8 cellular contexts compared by ENCODE assay signal in the genomic region with DNA sequence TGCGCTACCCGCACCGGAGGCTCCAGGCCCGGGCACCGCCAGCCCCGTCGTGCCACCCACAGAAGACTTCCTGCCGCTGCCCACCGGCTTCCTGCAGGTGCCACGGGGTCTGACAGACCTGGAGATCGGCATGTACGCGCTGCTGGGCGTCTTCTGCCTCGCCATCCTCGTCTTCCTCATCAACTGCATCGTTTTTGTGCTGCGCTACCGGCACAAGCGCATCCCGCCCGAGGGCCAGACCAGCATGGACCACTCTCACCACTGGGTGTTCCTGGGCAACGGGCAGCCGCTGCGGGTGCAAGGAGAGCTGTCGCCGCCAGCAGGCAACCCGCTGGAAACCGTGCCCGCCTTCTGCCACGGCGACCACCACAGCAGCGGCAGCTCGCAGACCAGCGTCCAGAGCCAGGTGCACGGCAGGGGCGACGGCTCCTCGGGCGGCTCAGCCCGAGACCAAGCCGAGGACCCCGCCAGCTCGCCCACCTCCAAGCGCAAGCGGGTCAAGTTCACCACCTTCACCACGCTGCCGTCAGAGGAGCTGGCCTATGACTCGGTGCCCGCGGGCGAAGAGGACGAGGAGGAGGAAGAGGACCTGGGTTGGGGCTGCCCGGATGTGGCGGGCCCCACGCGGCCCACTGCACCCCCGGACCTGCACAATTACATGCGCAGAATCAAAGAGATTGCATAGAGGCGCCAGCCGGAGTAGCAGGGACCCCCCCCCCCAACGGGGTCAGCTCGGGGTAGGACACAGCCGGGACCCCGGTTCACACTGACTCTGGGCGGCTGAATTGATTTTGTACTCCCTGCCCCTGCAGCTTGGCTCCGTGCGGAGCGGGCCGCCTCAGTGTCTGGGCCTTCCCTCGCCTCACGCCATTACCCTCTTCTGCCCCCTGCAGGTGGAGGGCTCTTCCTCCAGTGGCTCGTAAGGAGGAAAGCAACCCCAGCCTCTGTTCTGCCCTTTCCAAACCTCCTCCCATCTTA. TPM values are rescaled to one million over a fixed set of nuclear protein-coding genes. Genes with fewer than 3 reads are reported as not detected.
DNase-seq lines count a peak whose midpoint lies in the region; ATAC-seq lines count a peak whose summit lies in the region.

No MANE protein-coding gene starts in this region.

- H3K27ac ChIP-seq in BLaER1 treated with 17β-estradiol and CSF1 and Interleukin-3, amounts not matched to agents 10 nM and 100 nM: no peak overlapping the region
- H3K27ac ChIP-seq in GM23248 (no peak overlapping the region), mesendoderm (ENCODE audit: low read depth, low read length) (no peak overlapping the region)

- H3K56ac ChIP-seq in mesendoderm (ENCODE audit: low read length): no peak overlapping the region

- no peaks in the 10 kb centered on the region for H3K36me3 ChIP-seq in BLaER1 treated with 17β-estradiol and CSF1 and Interleukin-3, amounts not matched to agents 10 nM and 100 nM
- H3K36me3 ChIP-seq in GM23248 (ENCODE audit: low read depth) (no peaks in the 10 kb centered on the region), mesendoderm (ENCODE audit: control insufficient read depth, insufficient read depth, low read length) (no peaks in the 10 kb centered on the region)

- no peaks in the 10 kb centered on the region for H3K79me2 ChIP-seq in GM23248 (ENCODE audit: insufficient read depth)
- no peaks in the 10 kb centered on the region for H3K79me2 ChIP-seq in mesendoderm (ENCODE audit: control insufficient read depth, insufficient read depth, low read length)

- H3K18ac ChIP-seq in mesendoderm (ENCODE audit: low read length): no peak overlapping the region

- H3K27ac Mint-ChIP-seq in activated CD4-positive, alpha-beta memory T cell treated with anti-CD3 and anti-CD28 coated beads, Interleukin-2, amount 10 ng/mL, durations not matched to agents 7 days and 5 days: no peak overlapping the region

- H2AK5ac ChIP-seq in mesendoderm (ENCODE audit: low read length): no peak overlapping the region

- H4K20me1 ChIP-seq in BLaER1 treated with 17β-estradiol and CSF1 and Interleukin-3, amounts not matched to agents 10 nM and 100 nM: peaks cover 0 to 16% (median 0%) of the 10 kb centered on the region in 11 experiments; a peak in 6 of 22 replicates
- no peaks in the 10 kb centered on the region for H4K20me1 ChIP-seq in GM23248 (ENCODE audit: insufficient read depth)

- POLR2A ChIA-PET in activated CD4-positive, alpha-beta memory T cell treated with anti-CD3 and anti-CD28 coated beads, Interleukin-2, amount 10 ng/mL, durations not matched to agents 7 days and 5 days (lab: Charles Lee): interaction anchor here (1.0 kb wide), 1 partner anchor 12 kb away, joined by 3 read pairs; no protein-coding TSS in a partner anchor

- H3K4me3 Mint-ChIP-seq in activated CD4-positive, alpha-beta memory T cell treated with anti-CD3 and anti-CD28 coated beads, Interleukin-2, amount 10 ng/mL, durations not matched to agents 7 days and 5 days: peak overlapping the region; percentile 37

- H3K9me2 ChIP-seq in GM23248 (ENCODE audit: insufficient read depth): no peaks in the 10 kb centered on the region

- peak overlapping the region; percentile 11 to 66 (median 51); a peak in 15 of 22 replicates for H3K9ac ChIP-seq in BLaER1 treated with 17β-estradiol and CSF1 and Interleukin-3, amounts not matched to agents 10 nM and 100 nM
- H3K9ac ChIP-seq in GM23248: no peak overlapping the region; the same call in 1 of the 2 replicates
- H3K9ac ChIP-seq in mesendoderm (ENCODE audit: low read length): no peak overlapping the region

- H2BK120ac ChIP-seq in mesendoderm (ENCODE audit: low read depth, low read length): no peak overlapping the region

- H3K9me3 Mint-ChIP-seq in activated CD4-positive, alpha-beta memory T cell treated with anti-CD3 and anti-CD28 coated beads, Interleukin-2, amount 10 ng/mL, durations not matched to agents 7 days and 5 days: no peaks in the 10 kb centered on the region

- no peaks in the 10 kb centered on the region for H3F3A ChIP-seq in GM23248 (ENCODE audit: insufficient read depth)

- no peaks in the 10 kb centered on the region for H3K79me1 ChIP-seq in mesendoderm (ENCODE audit: low read length)

- no peaks in the 10 kb centered on the region for H3K9me3 ChIP-seq in BLaER1 treated with 17β-estradiol and CSF1 and Interleukin-3, amounts not matched to agents 10 nM and 100 nM (replicated peaks in 1 of 11)
- no peaks in the 10 kb centered on the region for H3K9me3 ChIP-seq in GM23248 (ENCODE audit: low read depth)

- H4K5ac ChIP-seq in mesendoderm (ENCODE audit: low read length): no peak overlapping the region

- peak; percentile 85 for DNase-seq in GM23248
- peak; percentile 26 to 86 for DNase-seq in NCI-H526 (lab: John Stamatoyannopoulos, UW)
- DNase-seq in activated CD4-positive, alpha-beta memory T cell treated with anti-CD3 and anti-CD28 coated beads, Interleukin-2, amount 10 ng/mL, durations not matched to agents 7 days and 5 days: peak; percentile 80
- DNase-seq in ecto neural progenitor cell (ENCODE audit: low spot score): peak; percentile 93
- peak; percentile 81 for DNase-seq in mesendoderm
- DNase-seq in stimulated activated CD8-positive, alpha-beta memory T cell treated with anti-CD3 and anti-CD28 coated beads, Interleukin-12 subunit alpha, Interleukin-12 subunit beta, amount 100 ng/mL, for 4 hours (ENCODE audit: low read depth): peak; percentile 60

- peaks cover 9 to 18% (median 13%) of the 10 kb centered on the region in 10 experiments; a peak in 18 of 20 replicates for H3K4me1 ChIP-seq in BLaER1 treated with 17β-estradiol and CSF1 and Interleukin-3, amounts not matched to agents 10 nM and 100 nM
- H3K4me1 ChIP-seq in GM23248 (ENCODE audit: insufficient read depth): no peaks in the 10 kb centered on the region
- H3K4me1 ChIP-seq in mesendoderm (ENCODE audit: control insufficient read depth, low read depth, low read length): no peaks in the 10 kb centered on the region

- no peak for ATAC-seq in HG03095 (IDR thresholded peaks at IDR 0.05; ENCODE audit: unreplicated experiment)

- H2BK15ac ChIP-seq in mesendoderm (replicated peaks; ENCODE audit: low read depth): no peak overlapping the region

- H2AFZ ChIP-seq in GM23248: peak overlapping the region; percentile 58; the same call in 1 of the 2 replicates

- H3K27me3 ChIP-seq in BLaER1 treated with 17β-estradiol and CSF1 and Interleukin-3, amounts not matched to agents 10 nM and 100 nM: peaks cover 16 to 26% (median 19%) of the 10 kb centered on the region in 11 experiments; a peak in 21 of 22 replicates
- H3K27me3 ChIP-seq in GM23248 (replicated peaks; ENCODE audit: insufficient read depth) (no peaks in the 10 kb centered on the region), mesendoderm (ENCODE audit: insufficient read depth, low read length, poor library complexity) (no peaks in the 10 kb centered on the region)

- H2BK5ac ChIP-seq in mesendoderm (ENCODE audit: low read length): no peak overlapping the region

- peak overlapping the region; percentile 48 to 69 (median 56) for H3K4me3 ChIP-seq in BLaER1 treated with 17β-estradiol and CSF1 and Interleukin-3, amounts not matched to agents 10 nM and 100 nM
- H3K4me3 ChIP-seq in GM23248: peak overlapping the region; percentile 50
- no peak overlapping the region for H3K4me3 ChIP-seq in mesendoderm (ENCODE audit: low read length)

- no peak overlapping the region for H4K8ac ChIP-seq in mesendoderm (ENCODE audit: low read depth, low read length)

- H3K4me2 ChIP-seq in BLaER1 treated with 17β-estradiol and CSF1 and Interleukin-3, amounts not matched to agents 10 nM and 100 nM: peak overlapping the region; percentile 88 to 100 (median 97)
- H3K4me2 ChIP-seq in GM23248 (ENCODE audit: unreplicated experiment) (peak overlapping the region; percentile 59), mesendoderm (ENCODE audit: low read length) (no peak overlapping the region)

- no peak overlapping the region for H3K23ac ChIP-seq in mesendoderm (ENCODE audit: low read length)

- CTCF ChIA-PET in activated CD4-positive, alpha-beta memory T cell treated with anti-CD3 and anti-CD28 coated beads, Interleukin-2, amount 10 ng/mL, durations not matched to agents 7 days and 5 days (lab: Charles Lee): interaction anchor here (0.7 to 3.2 kb wide), 8 partner anchors 16 to 481 kb away, joined by 3 to 23 read pairs (median 5); no protein-coding TSS in a partner anchor

- in situ Hi-C loops in GM23248 (cut with MboI): no loop called here

- peaks cover 39% of the 10 kb centered on the region for H3K27me3 Mint-ChIP-seq in activated CD4-positive, alpha-beta memory T cell treated with anti-CD3 and anti-CD28 coated beads, Interleukin-2, amount 10 ng/mL, durations not matched to agents 7 days and 5 days

- no peak overlapping the region for H3K4ac ChIP-seq in mesendoderm (ENCODE audit: low read depth, low read length)

- no peaks in the 10 kb centered on the region for H3K36me3 Mint-ChIP-seq in activated CD4-positive, alpha-beta memory T cell treated with anti-CD3 and anti-CD28 coated beads, Interleukin-2, amount 10 ng/mL, durations not matched to agents 7 days and 5 days (ENCODE audit: low read depth)

- H3K4me1 Mint-ChIP-seq in activated CD4-positive, alpha-beta memory T cell treated with anti-CD3 and anti-CD28 coated beads, Interleukin-2, amount 10 ng/mL, durations not matched to agents 7 days and 5 days: peaks cover 7% of the 10 kb centered on the region

- WGBS in GM23248 (ENCODE audit: low coverage in 1 of 2, low lambda C conversion rate in 2 of 2, missing lambda C conversion rate in 2 of 2), 2 experiments: 22 to 25% methylated on average over 64 to 69 of the region's 73 CpGs
- no CpG with 5 or more reads among the region's 73 CpGs for WGBS in mesendoderm (ENCODE audit: extremely low coverage, insufficient coverage, low lambda C conversion rate)

RNA-seq across cellular contexts. Expression of gene TMEM132E, which starts 58.5 kb away (rescaled TPM):
- total RNA-seq in GM23248 (2014; rRNA removed; shearing (Covaris generic)): 0.11 TPM in 1 of 2 replicates, not detected in the other
- polyA plus RNA-seq in GM23248 (2016; fragmentation: Nextera tagmentation; extraction: Ambion mirVana): not detected in 2 replicates
- total RNA-seq in activated CD4-positive, alpha-beta memory T cell treated with anti-CD3 and anti-CD28 coated beads, Interleukin-2, amount 10 ng/mL, durations not matched to agents 7 days and 5 days: not detected
- 0.08 TPM for polyA plus RNA-seq in mesendoderm (2013, experiment 1 of 2)
- polyA plus RNA-seq in mesendoderm (2013, experiment 2 of 2): 0.10 TPM

Comparison
In these comparisons a context has a peak if more than half of its experiments do, and no peak if none do; other contexts are left out.
1. H3K9ac ChIP-seq: peak in BLaER1 treated with 17β-estradiol and CSF1 and Interleukin-3, amounts not matched to agents 10 nM and 100 nM (11 of 11); none in GM23248 (single experiment) and mesendoderm (single experiment).
2. Peak in every context shown above with its lines, with median percentiles within 50 percentile points of each other: DNase-seq.